Comparison of ENCODE assay signal across 22 cellular contexts in genomic region chr15:96093063-96093462, GRCh38.
A peak's percentile ranks its signal among the peaks of the same experiment; 100 is the strongest.
DNase-seq lines count a peak whose midpoint lies in the region; ATAC-seq, FAIRE-seq and TF ChIP-seq lines count a peak whose summit lies in the region.
"Had no signal": no experiment of that assay in that cellular context is flagged by ENCODE, and none has a peak within 500 bp of the region (broad histone marks: within the 10 kb centered on the region; RNA-seq: fewer than 3 reads in every experiment).

No MANE protein-coding gene starts in this region.

- no peak overlapping the region for H4K8ac ChIP-seq in mesendoderm (ENCODE audit: low read depth, low read length)

- H2BK5ac ChIP-seq in mesendoderm (ENCODE audit: low read length), result no peak overlapping the region

- H3K18ac ChIP-seq in mesendoderm (ENCODE audit: low read length), result no peak overlapping the region

- H3K4me3 ChIP-seq in choroid plexus epithelial cell (ENCODE audit: low read depth, low read length) (no peak overlapping the region), mesendoderm (ENCODE audit: low read length) (no peak overlapping the region), upper lobe of right lung (no peak overlapping the region)
- H3K4me3 ChIP-seq: BLaER1, HAP-1, MG63 had no signal

- H3K79me2 ChIP-seq in mesendoderm (ENCODE audit: control insufficient read depth, insufficient read depth, low read length), result no peaks in the 10 kb centered on the region

- no peak overlapping the region for H2BK15ac ChIP-seq in mesendoderm (replicated peaks; ENCODE audit: low read depth)

- no peaks in the 10 kb centered on the region for H3K36me3 ChIP-seq in mesendoderm (ENCODE audit: control insufficient read depth, insufficient read depth, low read length)
- no peaks in the 10 kb centered on the region for H3K36me3 ChIP-seq in upper lobe of right lung
- H3K36me3 ChIP-seq: BLaER1, HAP-1, MG63 had no signal

- no peaks in the 10 kb centered on the region for H3K9me3 ChIP-seq in upper lobe of right lung
- H3K9me3 ChIP-seq: BLaER1, HAP-1, MG63 had no signal

- no peak overlapping the region for H3K56ac ChIP-seq in mesendoderm (ENCODE audit: low read length)

- H2BK120ac ChIP-seq in mesendoderm (ENCODE audit: low read depth, low read length), result no peak overlapping the region

- no peak for TF ChIP-seq CTCF in choroid plexus epithelial cell (conservative IDR thresholded peaks at IDR 0.05; ENCODE audit: low read depth, low read length)
- TF ChIP-seq CTCF in upper lobe of right lung (IDR thresholded peaks at IDR 0.05), result no peak

- no peak overlapping the region for H3K9ac ChIP-seq in mesendoderm (ENCODE audit: low read length)
- H3K9ac ChIP-seq: BLaER1, KMS-11 had no signal

- peaks cover 18% of the 10 kb centered on the region for H3K27me3 ChIP-seq in mesendoderm (ENCODE audit: insufficient read depth, low read length, poor library complexity)
- H3K27me3 ChIP-seq in upper lobe of right lung, result no peaks in the 10 kb centered on the region
- H3K27me3 ChIP-seq: BLaER1, MG63 had no signal

- ATAC-seq in GM19035 (IDR thresholded peaks at IDR 0.05; ENCODE audit: unreplicated experiment), result no peak
- no peak for ATAC-seq in upper lobe of right lung
- no peak for ATAC-seq in GM19023 (IDR thresholded peaks at IDR 0.05; ENCODE audit: unreplicated experiment)
- ATAC-seq: CD8-positive, alpha-beta T cell had no signal

- H3K27ac ChIP-seq in mesendoderm (ENCODE audit: low read depth, low read length) (no peak overlapping the region), upper lobe of right lung (no peak overlapping the region)
- H3K27ac ChIP-seq: 22Rv1, BLaER1, KMS-11 had no signal

- no peak overlapping the region for H3K4ac ChIP-seq in mesendoderm (ENCODE audit: low read depth, low read length)

- no peak overlapping the region for H2AK5ac ChIP-seq in mesendoderm (ENCODE audit: low read length)

- DNase-seq in A172 (ENCODE audit: low spot score), result peak; percentile 1
- DNase-seq in HTR-8/SVneo (ENCODE audit: insufficient read length, low spot score), result peak; percentile 7
- peak; percentile 60 for DNase-seq in choroid plexus epithelial cell (ENCODE audit: low read depth)
- peak; percentile 51 for DNase-seq in mesendoderm
- no peak for DNase-seq in upper lobe of right lung
- no peak for DNase-seq in NCI-H345 (lab: John Stamatoyannopoulos, UW)
- DNase-seq: CD8-positive, alpha-beta T cell; DMS79; GF-D8; MG63; NCI-H1092; NCI-H146; NCI-H2081; NCI-H524 had no signal

- no CpG with 5 or more reads among the region's 2 CpGs for WGBS in mesendoderm (ENCODE audit: extremely low coverage, insufficient coverage, low lambda C conversion rate)

- H3K4me2 ChIP-seq in mesendoderm (ENCODE audit: low read length), result no peak overlapping the region
- H3K4me2 ChIP-seq: BLaER1, KMS-11 had no signal

- no peaks in the 10 kb centered on the region for H3K79me1 ChIP-seq in mesendoderm (ENCODE audit: low read length)

- H3K4me1 ChIP-seq in mesendoderm (ENCODE audit: control insufficient read depth, low read depth, low read length) (no peaks in the 10 kb centered on the region), upper lobe of right lung (no peaks in the 10 kb centered on the region)
- H3K4me1 ChIP-seq: BLaER1 had no signal

- no peak for FAIRE-seq in HTR-8/SVneo (lab: Jason Lieb, UNC)
- FAIRE-seq: D721Med, GM12892 had no signal

- H3K23ac ChIP-seq in mesendoderm (ENCODE audit: low read length), result no peak overlapping the region

- intact Hi-C loops in upper lobe of right lung (cut with DNase I), result no loop called here

- H4K5ac ChIP-seq in mesendoderm (ENCODE audit: low read length), result no peak overlapping the region

Comparison
In these comparisons a context has a peak if more than half of its experiments do, and no peak if none do; other contexts are left out.
1. DNase-seq: peak in A172 (single experiment), HTR-8/SVneo (single experiment), choroid plexus epithelial cell (single experiment) and mesendoderm (single experiment); none in upper lobe of right lung (single experiment) and NCI-H345 (single experiment).